33 cellular contexts compared by ENCODE assay signal in the genomic region with DNA sequence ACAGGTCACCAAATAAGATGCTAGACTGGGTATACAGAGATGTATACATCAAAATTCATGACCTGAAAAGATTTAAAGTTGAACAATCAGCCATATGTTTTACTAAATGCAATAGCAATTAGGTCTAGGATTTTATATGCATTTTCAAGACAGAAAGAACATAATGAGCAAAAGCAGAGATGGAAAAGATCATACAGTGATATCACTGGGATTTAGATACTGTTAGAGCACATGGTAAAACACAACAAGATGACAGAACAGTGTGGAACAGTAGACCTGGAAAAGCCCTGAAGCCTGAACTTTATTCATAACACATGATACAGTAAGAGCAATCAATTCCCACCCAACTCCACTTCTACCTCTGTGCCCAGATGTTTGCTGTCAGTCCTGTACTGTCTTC.
"Had no signal": no experiment of that assay in that cellular context is flagged by ENCODE, and none has a peak within 500 bp of the region (broad histone marks: within the 10 kb centered on the region; RNA-seq: fewer than 3 reads in every experiment).

No MANE protein-coding gene starts in this region.

- DNase-seq: Karpas-422, Kasumi-1, MG63, MM.1S, MV-4-11, NCI-H1048, NCI-H1092, NCI-H1092 treated with DMSO at 0.1 percent for 48 hours, NCI-H1105, NCI-H1105 treated with DMSO at 0.1 percent for 48 hours, NCI-H1417 treated with DMSO at 0.1 percent for 48 hours, NCI-H1436, NCI-H1436 treated with DMSO at 0.1 percent for 48 hours, NCI-H146, NCI-H1694, NCI-H1694 treated with DMSO at 0.1 percent for 48 hours, NCI-H187, NCI-H187 treated with DMSO at 0.1 percent for 48 hours, NCI-H1930, NCI-H2029, NCI-H2029 treated with DMSO at 0.1 percent for 48 hours, NCI-H2081, NCI-H2081 treated with DMSO at 0.1 percent for 48 hours, NCI-H2107, NCI-H2171, NCI-H2171 treated with DMSO at 0.1 percent for 48 hours, NCI-H2227 treated with DMSO at 0.1 percent for 48 hours, NCI-H226, NCI-H345, NCI-H446, NCI-H446 treated with DMSO at 0.1 percent for 48 hours, NCI-H510A, NCI-H510A treated with DMSO at 0.1 percent for 48 hours had no signal

- H3K9me3 ChIP-seq: MG63 had no signal

- H3K27me3 ChIP-seq: MG63 had no signal

- H3K36me3 ChIP-seq: MG63 had no signal

- H3K4me3 ChIP-seq: MG63 had no signal
